Comparison of ENCODE assay signal across 1 cellular context in the genomic region with DNA sequence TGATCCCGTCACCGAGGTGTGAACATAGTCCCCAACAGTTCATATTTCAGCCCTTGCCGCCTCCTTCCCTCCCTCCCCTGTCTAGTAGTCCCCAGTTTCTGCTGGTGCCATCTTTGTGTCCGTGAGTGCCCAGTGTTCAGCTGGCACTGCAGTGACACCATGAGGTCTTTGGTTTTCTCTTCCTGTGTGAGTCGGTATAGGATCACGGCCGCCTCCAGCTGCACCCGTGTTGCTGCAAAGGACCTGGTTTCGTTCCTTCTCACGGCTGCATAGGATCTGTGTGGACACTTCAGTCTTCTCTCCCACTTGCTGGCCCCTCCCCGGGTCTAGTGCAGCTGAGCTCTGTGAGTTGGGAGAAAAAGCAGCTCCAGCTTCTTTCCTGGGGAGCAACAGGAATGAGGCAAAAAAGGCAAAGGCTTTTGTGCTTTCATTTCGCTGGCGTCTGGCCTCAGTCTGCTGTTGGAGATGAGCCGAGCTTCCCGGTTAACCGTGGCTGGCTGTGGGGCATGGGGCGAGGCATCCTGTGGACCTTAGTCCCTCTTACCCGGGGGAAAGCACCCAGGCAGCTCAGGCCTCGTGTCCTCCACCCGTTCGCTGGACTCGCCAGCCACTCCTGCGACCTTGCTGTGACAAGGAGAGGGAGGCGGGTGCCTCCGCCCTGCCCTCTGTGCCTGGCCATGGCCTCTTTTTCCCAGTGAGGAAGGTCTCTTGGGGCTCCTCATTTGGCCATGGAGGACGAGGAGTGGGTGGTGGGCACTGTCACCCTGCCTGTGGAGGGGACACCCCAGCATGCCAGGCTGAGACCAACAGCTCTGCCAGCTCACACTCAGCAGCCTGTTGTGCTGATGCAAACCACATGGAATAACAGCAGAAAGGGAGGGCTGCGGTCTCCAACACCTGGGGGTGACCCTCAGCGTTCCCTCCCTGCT.
TF ChIP-seq lines count a peak whose summit lies in the region.

No MANE protein-coding gene starts in this region.

TF ChIP-seq in H1, 55 proteins besides CTCF, POLR2A, EP300 and RAD21 (continued from another document):
- TF ChIP-seq, protein P1, sequence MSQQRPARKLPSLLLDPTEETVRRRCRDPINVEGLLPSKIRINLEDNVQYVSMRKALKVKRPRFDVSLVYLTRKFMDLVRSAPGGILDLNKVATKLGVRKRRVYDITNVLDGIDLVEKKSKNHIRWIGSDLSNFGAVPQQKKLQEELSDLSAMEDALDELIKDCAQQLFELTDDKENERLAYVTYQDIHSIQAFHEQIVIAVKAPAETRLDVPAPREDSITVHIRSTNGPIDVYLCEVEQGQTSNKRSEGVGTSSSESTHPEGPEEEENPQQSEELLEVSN (IDR thresholded peaks at IDR 0.05) = peak; percentile 63
- no peak for TF ChIP-seq HDAC2 (IDR thresholded peaks at IDR 0.05; ENCODE audit: borderline replicate concordance in 1 of 2, low read depth in 2 of 2, low read length in 2 of 2)
- TF ChIP-seq, protein P2, sequence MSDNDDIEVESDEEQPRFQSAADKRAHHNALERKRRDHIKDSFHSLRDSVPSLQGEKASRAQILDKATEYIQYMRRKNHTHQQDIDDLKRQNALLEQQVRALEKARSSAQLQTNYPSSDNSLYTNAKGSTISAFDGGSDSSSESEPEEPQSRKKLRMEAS (IDR thresholded peaks at IDR 0.05) = peak; percentile 63; the same call in 1 of the 2 replicates
- TF ChIP-seq, protein P3, sequence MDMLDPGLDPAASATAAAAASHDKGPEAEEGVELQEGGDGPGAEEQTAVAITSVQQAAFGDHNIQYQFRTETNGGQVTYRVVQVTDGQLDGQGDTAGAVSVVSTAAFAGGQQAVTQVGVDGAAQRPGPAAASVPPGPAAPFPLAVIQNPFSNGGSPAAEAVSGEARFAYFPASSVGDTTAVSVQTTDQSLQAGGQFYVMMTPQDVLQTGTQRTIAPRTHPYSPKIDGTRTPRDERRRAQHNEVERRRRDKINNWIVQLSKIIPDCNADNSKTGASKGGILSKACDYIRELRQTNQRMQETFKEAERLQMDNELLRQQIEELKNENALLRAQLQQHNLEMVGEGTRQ (IDR thresholded peaks at IDR 0.05; ENCODE audit: low read length) = no peak
